In the genomic region with DNA sequence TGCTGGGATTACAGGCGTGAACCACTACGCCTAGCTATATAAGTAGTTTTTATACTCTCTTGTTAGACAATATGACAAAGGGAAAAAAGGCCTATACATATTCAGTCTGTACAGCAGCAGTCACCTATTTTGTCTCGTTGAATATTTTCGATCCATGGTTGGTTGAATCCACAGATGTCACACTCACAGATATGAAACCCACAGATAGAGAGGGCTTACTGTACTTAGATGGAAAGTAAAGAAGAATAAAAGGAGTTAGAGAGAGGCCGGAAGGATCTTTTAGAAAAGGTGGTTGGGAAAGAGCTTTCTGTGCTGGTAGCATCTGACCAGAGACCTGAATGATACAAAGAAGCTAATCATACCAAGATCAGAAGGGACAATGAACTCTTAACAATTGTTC, we compare ENCODE assay signal across 1 cellular context.
TF ChIP-seq lines count a peak whose summit lies in the region.

No MANE protein-coding gene starts in this region.

TF ChIP-seq in GM23338, 12 proteins besides CTCF, POLR2A, EP300 and RAD21 (continued from another document):
- no peak for TF ChIP-seq ZNF462 (CRISPR knock-in tag; IDR thresholded peaks at IDR 0.05)
- no peak for TF ChIP-seq EZH2phosphoT487 (IDR thresholded peaks at IDR 0.05; ENCODE audit: unreplicated experiment)
- TF ChIP-seq NANOG (IDR thresholded peaks at IDR 0.05; ENCODE audit: borderline replicate concordance): no peak
TF ChIP-seq in GM23338: peak in this region for 0.
